Comparison of ENCODE assay signal across 28 cellular contexts in the genomic region with DNA sequence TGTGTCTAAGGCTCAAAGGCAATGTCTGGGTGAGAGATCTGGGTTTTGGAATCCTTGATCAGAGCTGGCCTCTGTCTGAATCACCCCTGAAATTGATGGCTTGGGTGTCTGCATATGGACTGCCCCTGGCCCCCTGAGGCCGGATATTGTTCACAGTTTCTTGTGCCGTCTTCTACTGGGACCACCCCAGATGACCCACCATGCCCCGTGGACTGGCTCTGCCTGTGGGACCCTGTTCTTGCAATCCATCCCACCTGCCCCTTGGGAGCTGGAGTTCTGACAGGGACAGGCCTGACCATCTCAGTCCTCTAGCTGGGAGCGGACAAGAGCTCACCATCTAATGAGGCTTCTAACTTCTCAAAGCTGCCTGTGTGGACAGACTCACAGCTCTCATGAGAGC.
"Had no signal": no experiment of that assay in that cellular context is flagged by ENCODE, and none has a peak within 500 bp of the region (broad histone marks: within the 10 kb centered on the region; RNA-seq: fewer than 3 reads in every experiment).

No MANE protein-coding gene starts in this region.

- H3K4me1 Mint-ChIP-seq: stimulated activated naive CD8-positive, alpha-beta T cell treated with anti-CD3 and anti-CD28 coated beads, Interleukin-15, amount 100 ng/mL, for 72 hours had no signal

- ATAC-seq: stimulated activated memory B cell treated with anti-CD40 and anti-IgM and Interleukin-4, amounts not matched to agents 10 μg/mL and 1 μg/mL and 100 μg/mL, for 72 hours; stimulated activated naive B cell treated with anti-CD40 and anti-IgM and Interleukin-4, amounts not matched to agents 10 μg/mL and 1 μg/mL and 100 μg/mL, for 72 hours; stimulated activated naive CD8-positive, alpha-beta T cell treated with anti-CD3 and anti-CD28 coated beads, Interleukin-15, amount 100 ng/mL, for 72 hours; stimulated activated naive CD8-positive, alpha-beta T cell treated with anti-CD3 and anti-CD28 coated beads, Interleukin-15, Interleukin-2, amounts not matched to agents 100 U/mL and 50 U/mL, for 24 hours; upper lobe of right lung had no signal

- DNase-seq: stimulated activated CD4-positive, alpha-beta T cell treated with anti-CD3 and anti-CD28 coated beads, Interleukin-2, amount 100 ng/mL, for 48 hours; stimulated activated CD4-positive, alpha-beta T cell treated with anti-CD3 and anti-CD28 coated beads, Interleukin-4, amount 100 ng/mL, for 1 hour; stimulated activated CD4-positive, alpha-beta T cell treated with anti-CD3 and anti-CD28 coated beads, Interleukin-4, amount 100 ng/mL, for 24 hours; stimulated activated CD4-positive, alpha-beta T cell treated with anti-CD3 and anti-CD28 coated beads, Interleukin-4, amount 100 ng/mL, for 4 hours; stimulated activated CD8-positive, alpha-beta memory T cell treated with anti-CD3 and anti-CD28 coated beads, Interleukin-4, amount 100 ng/mL, for 48 hours; stimulated activated naive B cell treated with anti-CD40 and anti-IgM and Interleukin-4, amounts not matched to agents 10 μg/mL and 1 μg/mL and 100 μg/mL, for 72 hours; stimulated activated naive CD4-positive, alpha-beta T cell; stimulated activated naive CD4-positive, alpha-beta T cell treated with Interleukin-2 at 50 U/mL for 16 hours; stimulated activated naive CD8-positive, alpha-beta T cell treated with anti-CD3 and anti-CD28 coated beads, Interleukin-15, amount 100 ng/mL, for 72 hours; stimulated activated naive CD8-positive, alpha-beta T cell treated with anti-CD3 and anti-CD28 coated beads, Interleukin-15, Interleukin-2, amounts not matched to agents 100 U/mL and 50 U/mL, for 24 hours; stomach; substantia nigra; testis; thyroid gland; tibial artery; transverse colon; trophoblast cell; upper lobe of left lung; upper lobe of right lung; uterus had no signal

- H3K9me3 ChIP-seq: stomach, suprapubic skin, testis, thoracic aorta, thyroid gland, tibial artery, tibial nerve, transverse colon, upper lobe of left lung, upper lobe of right lung, uterus, vagina had no signal

- H3K4me3 ChIP-seq: stomach, suprapubic skin, testis, thoracic aorta, thyroid gland, tibial artery, tibial nerve, transverse colon, upper lobe of left lung, upper lobe of right lung, uterus, vagina had no signal

- H3K36me3 ChIP-seq: stomach, suprapubic skin, thoracic aorta, thyroid gland, tibial artery, tibial nerve, transverse colon, upper lobe of left lung, upper lobe of right lung, uterus, vagina had no signal

- H3K27ac Mint-ChIP-seq: stimulated activated effector memory CD8-positive, alpha-beta T cell treated with anti-CD3 and anti-CD28 coated beads, Interleukin-12 subunit alpha, Interleukin-12 subunit beta, amount 100 ng/mL, for 72 hours; stimulated activated memory B cell treated with anti-CD40 and anti-IgM and Interleukin-4, amounts not matched to agents 10 μg/mL and 1 μg/mL and 100 μg/mL, for 72 hours; stimulated activated naive CD8-positive, alpha-beta T cell treated with anti-CD3 and anti-CD28 coated beads, Interleukin-15, amount 100 ng/mL, for 72 hours; stimulated activated naive CD8-positive, alpha-beta T cell treated with anti-CD3 and anti-CD28 coated beads, Interleukin-15, Interleukin-2, amounts not matched to agents 100 ng/mL and 50 ng/mL, for 24 hours; type B pancreatic cell had no signal

- H3K4me1 ChIP-seq: stomach, suprapubic skin, testis, thyroid gland, tibial artery, tibial nerve, transverse colon, upper lobe of left lung, upper lobe of right lung had no signal

- H3K27me3 ChIP-seq: stomach, testis, thyroid gland, upper lobe of left lung, upper lobe of right lung, uterus had no signal

- H3K4me3 Mint-ChIP-seq: stimulated activated effector memory CD8-positive, alpha-beta T cell treated with anti-CD3 and anti-CD28 coated beads, Interleukin-12 subunit alpha, Interleukin-12 subunit beta, amount 100 ng/mL, for 72 hours; stimulated activated memory B cell treated with anti-CD40 and anti-IgM and Interleukin-4, amounts not matched to agents 10 μg/mL and 1 μg/mL and 100 μg/mL, for 72 hours; stimulated activated naive B cell treated with anti-CD40 and anti-IgM and Interleukin-4, amounts not matched to agents 10 μg/mL and 1 μg/mL and 100 μg/mL, for 72 hours; stimulated activated naive CD8-positive, alpha-beta T cell treated with anti-CD3 and anti-CD28 coated beads, Interleukin-15, amount 100 ng/mL, for 72 hours; stimulated activated naive CD8-positive, alpha-beta T cell treated with anti-CD3 and anti-CD28 coated beads, Interleukin-15, Interleukin-2, amounts not matched to agents 100 ng/mL and 50 ng/mL, for 24 hours; type B pancreatic cell had no signal

- H3K36me3 Mint-ChIP-seq: stimulated activated effector memory CD8-positive, alpha-beta T cell treated with anti-CD3 and anti-CD28 coated beads, Interleukin-12 subunit alpha, Interleukin-12 subunit beta, amount 100 ng/mL, for 72 hours; stimulated activated memory B cell treated with anti-CD40 and anti-IgM and Interleukin-4, amounts not matched to agents 10 μg/mL and 1 μg/mL and 100 μg/mL, for 72 hours; stimulated activated naive B cell treated with anti-CD40 and anti-IgM and Interleukin-4, amounts not matched to agents 10 μg/mL and 1 μg/mL and 100 μg/mL, for 72 hours; type B pancreatic cell had no signal

- H3K27ac ChIP-seq: stomach, suprapubic skin, testis, thoracic aorta, thyroid gland, tibial artery, tibial nerve, transverse colon, upper lobe of left lung, upper lobe of right lung, uterus, vagina had no signal

- H3K9me3 Mint-ChIP-seq: stimulated activated effector memory CD8-positive, alpha-beta T cell treated with anti-CD3 and anti-CD28 coated beads, Interleukin-12 subunit alpha, Interleukin-12 subunit beta, amount 100 ng/mL, for 72 hours; stimulated activated memory B cell treated with anti-CD40 and anti-IgM and Interleukin-4, amounts not matched to agents 10 μg/mL and 1 μg/mL and 100 μg/mL, for 72 hours; stimulated activated naive B cell treated with anti-CD40 and anti-IgM and Interleukin-4, amounts not matched to agents 10 μg/mL and 1 μg/mL and 100 μg/mL, for 72 hours; stimulated activated naive CD8-positive, alpha-beta T cell treated with anti-CD3 and anti-CD28 coated beads, Interleukin-15, amount 100 ng/mL, for 72 hours; stimulated activated naive CD8-positive, alpha-beta T cell treated with anti-CD3 and anti-CD28 coated beads, Interleukin-15, Interleukin-2, amounts not matched to agents 100 ng/mL and 50 ng/mL, for 24 hours; type B pancreatic cell had no signal
